Comparison of ENCODE assay signal across 1 cellular context in the genomic region with DNA sequence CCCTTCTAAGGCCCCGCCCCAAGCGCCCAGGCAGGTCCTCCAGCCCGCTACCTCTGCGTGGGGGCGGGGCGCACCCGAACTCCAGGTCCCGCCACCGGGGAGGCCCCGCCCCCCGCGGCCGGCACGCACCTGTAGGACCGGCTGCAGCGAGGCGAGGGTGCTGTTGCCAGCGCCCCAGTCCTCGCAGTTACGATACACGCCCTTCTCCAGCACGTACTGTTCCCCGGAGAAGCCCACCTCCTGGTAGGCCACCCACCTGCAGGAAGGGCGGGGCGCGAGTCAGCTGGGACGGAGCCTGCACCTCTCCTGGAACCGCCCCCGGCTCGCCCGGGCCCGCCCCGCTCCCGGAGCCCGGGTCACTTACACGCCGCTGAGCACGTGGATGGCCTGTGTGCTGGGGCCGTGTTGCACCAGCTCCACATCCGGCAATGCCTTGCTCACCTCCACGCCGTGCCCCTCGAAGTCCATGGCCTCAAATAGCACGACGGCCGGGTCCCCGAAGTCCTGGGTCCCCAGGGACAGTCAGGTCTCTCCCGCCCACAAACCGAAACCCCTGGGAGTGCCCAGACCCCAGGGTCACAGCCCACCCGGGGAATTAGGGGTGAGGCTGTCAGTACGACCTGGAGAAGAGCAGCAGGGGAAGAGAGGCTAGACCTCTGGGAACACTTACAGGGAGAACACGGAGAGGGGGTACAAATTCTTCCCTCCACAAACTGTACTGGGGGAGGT.
TF ChIP-seq lines count a peak whose summit lies in the region.

No MANE protein-coding gene starts in this region.

TF ChIP-seq in endothelial cell of umbilical vein, 7 proteins besides CTCF, POLR2A, EP300 and RAD21:
- TF ChIP-seq, protein P1, sequence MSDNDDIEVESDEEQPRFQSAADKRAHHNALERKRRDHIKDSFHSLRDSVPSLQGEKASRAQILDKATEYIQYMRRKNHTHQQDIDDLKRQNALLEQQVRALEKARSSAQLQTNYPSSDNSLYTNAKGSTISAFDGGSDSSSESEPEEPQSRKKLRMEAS (IDR thresholded peaks at IDR 0.05; ENCODE audit: insufficient read depth, insufficient read length): peak; percentile 15
- no peak for TF ChIP-seq JUN (IDR thresholded peaks at IDR 0.05; ENCODE audit: borderline replicate concordance, insufficient read depth, insufficient read length, low read depth)
- TF ChIP-seq POLR2AphosphoS5 (IDR thresholded peaks at IDR 0.05; ENCODE audit: insufficient read depth, low read depth, low read length): no peak
- TF ChIP-seq GATA2 (IDR thresholded peaks at IDR 0.05; ENCODE audit: insufficient read depth, insufficient read length, low read depth, low read length): no peak
- TF ChIP-seq EZH2 (IDR thresholded peaks at IDR 0.05; ENCODE audit: borderline replicate concordance, low read depth, low read length, severe bottlenecking): no peak
- TF ChIP-seq MYC (IDR thresholded peaks at IDR 0.05; ENCODE audit: low read depth, low read length): no peak
TF ChIP-seq in endothelial cell of umbilical vein: peak in this region for 1.
